Comparison of ENCODE assay signal across 30 cellular contexts in the genomic region with DNA sequence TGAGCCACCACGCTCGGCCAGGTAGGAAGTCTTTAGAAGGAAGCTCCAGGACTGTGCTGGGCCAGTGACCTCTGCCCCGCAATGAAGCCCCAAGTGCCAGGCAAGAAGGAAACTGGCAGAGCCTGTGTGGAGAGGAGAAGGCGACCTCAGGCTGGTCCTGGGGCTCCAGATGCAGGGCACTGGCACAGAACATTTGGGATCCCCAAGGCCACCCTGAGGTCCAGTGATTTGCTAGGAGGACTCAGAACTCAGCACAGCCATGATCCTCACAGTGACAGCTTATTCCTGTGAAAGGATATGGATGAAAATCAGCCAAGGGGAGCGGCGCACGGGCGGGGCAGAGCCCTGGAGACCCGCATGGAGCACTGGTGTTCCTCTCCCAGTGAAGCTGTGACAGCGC. TPM values are rescaled to one million over a fixed set of nuclear protein-coding genes. Genes with fewer than 3 reads are reported as not detected.
"Had no signal": no experiment of that assay in that cellular context is flagged by ENCODE, and none has a peak within 500 bp of the region (broad histone marks: within the 10 kb centered on the region; RNA-seq: fewer than 3 reads in every experiment).

No MANE protein-coding gene starts in this region.

- H3K4me3 Mint-ChIP-seq: effector memory CD8-positive, alpha-beta T cell; endodermal cell; immature natural killer cell; mesothelial cell of epicardium had no signal

- H3K9me3 Mint-ChIP-seq: immature natural killer cell, mesothelial cell of epicardium had no signal

- H3K4me3 ChIP-seq: coronary artery, esophagus squamous epithelium, gastrocnemius medialis, heart right ventricle, left lung, lower lobe of right lung, mucosa of descending colon had no signal

- H3K4me1 Mint-ChIP-seq: endodermal cell, immature natural killer cell, mesothelial cell of epicardium had no signal

- FAIRE-seq: colon, endometrium, kidney had no signal

- H3K36me3 Mint-ChIP-seq: immature natural killer cell, mesothelial cell of epicardium had no signal

- H3K4me1 ChIP-seq: esophagus squamous epithelium, gastrocnemius medialis, heart right ventricle, left lung, lower lobe of right lung had no signal

- H3K27ac ChIP-seq: coronary artery, epithelial cell of prostate, esophagus squamous epithelium, gastrocnemius medialis, heart right ventricle, left lung, lower lobe of right lung had no signal

- H3K27ac Mint-ChIP-seq: effector memory CD8-positive, alpha-beta T cell; endodermal cell; immature natural killer cell; mesothelial cell of epicardium had no signal

- ATAC-seq: effector memory CD8-positive, alpha-beta T cell; esophagus mucosa; gastrocnemius medialis; heart right ventricle; left cardiac atrium; left lung; left ventricle myocardium superior; lower lobe of right lung; mucosa of descending colon had no signal

- H3K9me3 ChIP-seq: esophagus squamous epithelium, gastrocnemius medialis, lower lobe of right lung, mucosa of descending colon had no signal

- DNase-seq: cerebellar nuclear complex; dermis blood vessel endothelial cell; effector CD8-positive, alpha-beta T cell; effector memory CD8-positive, alpha-beta T cell; endodermal cell; erythroblast; esophagus squamous epithelium; foreskin fibroblast; foreskin melanocyte; gastrocnemius medialis; glutamatergic neuron; head of caudate nucleus; heart right ventricle; hippocampal formation; immature natural killer cell; islet precursor cell; kidney; kidney glomerular epithelial cell; left cardiac atrium; left lung; left ventricle myocardium superior; lower lobe of right lung; mesenchymal stem cell; mucosa of descending colon had no signal

- H3K36me3 ChIP-seq: esophagus squamous epithelium, gastrocnemius medialis, heart right ventricle, left lung, lower lobe of right lung had no signal

RNA-seq across cellular contexts. Expression of a gene that starts 24.1 kb away (rescaled TPM):
- total RNA-seq: gastrocnemius medialis, left ventricle myocardium superior had no signal
- polyA plus RNA-seq: immature natural killer cell had no signal
